In the genomic region with DNA sequence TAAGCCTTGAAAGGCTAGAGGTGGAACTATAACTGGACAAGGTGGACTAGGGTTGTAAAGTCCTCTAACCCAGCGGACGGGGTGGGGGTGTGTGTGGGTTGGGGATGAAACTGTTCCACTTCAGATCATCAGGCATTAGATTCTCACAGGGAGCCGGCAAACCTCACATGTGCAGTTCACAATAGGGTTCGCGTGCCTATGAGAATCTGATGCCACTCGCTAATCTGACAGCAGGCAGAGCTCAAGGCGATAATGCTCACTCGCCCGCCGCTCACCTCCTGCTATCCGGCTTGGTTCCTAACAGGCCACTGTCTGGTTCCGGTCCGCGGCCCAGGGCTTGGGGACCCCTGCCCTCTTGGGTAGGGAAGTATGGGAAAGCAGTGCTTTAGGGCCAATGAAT, we compare ENCODE assay signal across 1 cellular context.
TF ChIP-seq lines count a peak whose summit lies in the region.

No MANE protein-coding gene starts in this region.

TF ChIP-seq in K562, 482 proteins besides CTCF, POLR2A, EP300 and RAD21 (continues in another document):
- TF ChIP-seq BCLAF1 (IDR thresholded peaks at IDR 0.05; ENCODE audit: borderline replicate concordance in 1 of 2, control insufficient read depth in 1 of 2, low read depth in 2 of 2, low read length in 1 of 2) (no peak), LEF1 (IDR thresholded peaks at IDR 0.05) (no peak), MEF2A (IDR thresholded peaks at IDR 0.05; ENCODE audit: control insufficient read depth, low read depth, low read length) (no peak), SETDB1 (IDR thresholded peaks at IDR 0.05; ENCODE audit: low read length) (no peak), ZNF165 (CRISPR knock-in tag; IDR thresholded peaks at IDR 0.05; ENCODE audit: borderline replicate concordance) (no peak), POLR2G (IDR thresholded peaks at IDR 0.05; ENCODE audit: low read depth, low read length) (peak; percentile 44), ILF3 (IDR thresholded peaks at IDR 0.05; ENCODE audit: borderline replicate concordance) (no peak), TBP (optimal IDR thresholded peaks at IDR 0.05; ENCODE audit: low read depth, low read length) (no peak), HCFC1 (IDR thresholded peaks at IDR 0.05; ENCODE audit: low read depth, low read length) (no peak), SAP30 (IDR thresholded peaks at IDR 0.05; ENCODE audit: borderline replicate concordance, insufficient read depth, low read depth, low read length, poor library complexity, severe bottlenecking) (no peak), CC2D1A (IDR thresholded peaks at IDR 0.05) (no peak), E2F8 (IDR thresholded peaks at IDR 0.05; ENCODE audit: low read depth, partially characterized antibody) (no peak), HNRNPH1 (optimal IDR thresholded peaks at IDR 0.05; ENCODE audit: low read depth, low read length) (no peak), MYNN (IDR thresholded peaks at IDR 0.05) (0 out of 2 replicates have a peak, but pooled peaks have one; percentile 33), MYNN (CRISPR knock-in tag; IDR thresholded peaks at IDR 0.05) (no peak), ZNF263 (CRISPR knock-in tag; IDR thresholded peaks at IDR 0.05; ENCODE audit: borderline replicate concordance) (no peak), BDP1 (IDR thresholded peaks at IDR 0.05; ENCODE audit: insufficient read depth, insufficient read length) (no peak), SIN3A (IDR thresholded peaks at IDR 0.05; ENCODE audit: borderline replicate concordance in 2 of 2, control insufficient read depth in 1 of 2, low read depth in 2 of 2, low read length in 2 of 2) (peak; percentile 7 to 42; a peak in 1 of 4 replicates), KDM4B (IDR thresholded peaks at IDR 0.05; ENCODE audit: borderline replicate concordance in 2 of 2, low read depth in 1 of 2) (no peak), CREBBP (IDR thresholded peaks at IDR 0.05; ENCODE audit: low read depth, low read length) (no peak), CEBPZ (IDR thresholded peaks at IDR 0.05; ENCODE audit: borderline replicate concordance, low read depth, low read length) (no peak), E2F4 (CRISPR knock-in tag; IDR thresholded peaks at IDR 0.05; ENCODE audit: low read depth) (no peak), E2F3 (CRISPR knock-in tag; IDR thresholded peaks at IDR 0.05) (no peak), TAL1 (IDR thresholded peaks at IDR 0.05) (no peak), GTF2E2 (tag; IDR thresholded peaks at IDR 0.05) (no peak), ZNF316 (IDR thresholded peaks at IDR 0.05) (no peak), SRSF7 (optimal IDR thresholded peaks at IDR 0.05; ENCODE audit: low read depth, low read length) (no peak), ZFX (CRISPR knock-in tag; IDR thresholded peaks at IDR 0.05) (no peak), MECOM (CRISPR knock-in tag; IDR thresholded peaks at IDR 0.05) (no peak)
- TF ChIP-seq, protein P1, sequence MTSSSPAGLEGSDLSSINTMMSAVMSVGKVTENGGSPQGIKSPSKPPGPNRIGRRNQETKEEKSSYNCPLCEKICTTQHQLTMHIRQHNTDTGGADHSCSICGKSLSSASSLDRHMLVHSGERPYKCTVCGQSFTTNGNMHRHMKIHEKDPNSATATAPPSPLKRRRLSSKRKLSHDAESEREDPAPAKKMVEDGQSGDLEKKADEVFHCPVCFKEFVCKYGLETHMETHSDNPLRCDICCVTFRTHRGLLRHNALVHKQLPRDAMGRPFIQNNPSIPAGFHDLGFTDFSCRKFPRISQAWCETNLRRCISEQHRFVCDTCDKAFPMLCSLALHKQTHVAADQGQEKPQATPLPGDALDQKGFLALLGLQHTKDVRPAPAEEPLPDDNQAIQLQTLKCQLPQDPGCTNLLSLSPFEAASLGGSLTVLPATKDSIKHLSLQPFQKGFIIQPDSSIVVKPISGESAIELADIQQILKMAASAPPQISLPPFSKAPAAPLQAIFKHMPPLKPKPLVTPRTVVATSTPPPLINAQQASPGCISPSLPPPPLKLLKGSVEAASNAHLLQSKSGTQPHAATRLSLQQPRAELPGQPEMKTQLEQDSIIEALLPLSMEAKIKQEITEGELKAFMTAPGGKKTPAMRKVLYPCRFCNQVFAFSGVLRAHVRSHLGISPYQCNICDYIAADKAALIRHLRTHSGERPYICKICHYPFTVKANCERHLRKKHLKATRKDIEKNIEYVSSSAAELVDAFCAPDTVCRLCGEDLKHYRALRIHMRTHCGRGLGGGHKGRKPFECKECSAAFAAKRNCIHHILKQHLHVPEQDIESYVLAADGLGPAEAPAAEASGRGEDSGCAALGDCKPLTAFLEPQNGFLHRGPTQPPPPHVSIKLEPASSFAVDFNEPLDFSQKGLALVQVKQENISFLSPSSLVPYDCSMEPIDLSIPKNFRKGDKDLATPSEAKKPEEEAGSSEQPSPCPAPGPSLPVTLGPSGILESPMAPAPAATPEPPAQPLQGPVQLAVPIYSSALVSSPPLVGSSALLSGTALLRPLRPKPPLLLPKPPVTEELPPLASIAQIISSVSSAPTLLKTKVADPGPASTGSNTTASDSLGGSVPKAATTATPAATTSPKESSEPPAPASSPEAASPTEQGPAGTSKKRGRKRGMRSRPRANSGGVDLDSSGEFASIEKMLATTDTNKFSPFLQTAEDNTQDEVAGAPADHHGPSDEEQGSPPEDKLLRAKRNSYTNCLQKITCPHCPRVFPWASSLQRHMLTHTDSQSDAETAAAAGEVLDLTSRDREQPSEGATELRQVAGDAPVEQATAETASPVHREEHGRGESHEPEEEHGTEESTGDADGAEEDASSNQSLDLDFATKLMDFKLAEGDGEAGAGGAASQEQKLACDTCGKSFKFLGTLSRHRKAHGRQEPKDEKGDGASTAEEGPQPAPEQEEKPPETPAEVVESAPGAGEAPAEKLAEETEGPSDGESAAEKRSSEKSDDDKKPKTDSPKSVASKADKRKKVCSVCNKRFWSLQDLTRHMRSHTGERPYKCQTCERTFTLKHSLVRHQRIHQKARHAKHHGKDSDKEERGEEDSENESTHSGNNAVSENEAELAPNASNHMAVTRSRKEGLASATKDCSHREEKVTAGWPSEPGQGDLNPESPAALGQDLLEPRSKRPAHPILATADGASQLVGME (CRISPR knock-in tag; IDR thresholded peaks at IDR 0.05) = no peak
- TF ChIP-seq, protein P2, sequence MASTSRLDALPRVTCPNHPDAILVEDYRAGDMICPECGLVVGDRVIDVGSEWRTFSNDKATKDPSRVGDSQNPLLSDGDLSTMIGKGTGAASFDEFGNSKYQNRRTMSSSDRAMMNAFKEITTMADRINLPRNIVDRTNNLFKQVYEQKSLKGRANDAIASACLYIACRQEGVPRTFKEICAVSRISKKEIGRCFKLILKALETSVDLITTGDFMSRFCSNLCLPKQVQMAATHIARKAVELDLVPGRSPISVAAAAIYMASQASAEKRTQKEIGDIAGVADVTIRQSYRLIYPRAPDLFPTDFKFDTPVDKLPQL (IDR thresholded peaks at IDR 0.05; ENCODE audit: extremely low read depth, insufficient read length) = no peak
- TF ChIP-seq, protein P3, sequence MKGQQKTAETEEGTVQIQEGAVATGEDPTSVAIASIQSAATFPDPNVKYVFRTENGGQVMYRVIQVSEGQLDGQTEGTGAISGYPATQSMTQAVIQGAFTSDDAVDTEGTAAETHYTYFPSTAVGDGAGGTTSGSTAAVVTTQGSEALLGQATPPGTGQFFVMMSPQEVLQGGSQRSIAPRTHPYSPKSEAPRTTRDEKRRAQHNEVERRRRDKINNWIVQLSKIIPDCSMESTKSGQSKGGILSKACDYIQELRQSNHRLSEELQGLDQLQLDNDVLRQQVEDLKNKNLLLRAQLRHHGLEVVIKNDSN (CRISPR knock-in tag; IDR thresholded peaks at IDR 0.05) = no peak
- TF ChIP-seq, protein P4, sequence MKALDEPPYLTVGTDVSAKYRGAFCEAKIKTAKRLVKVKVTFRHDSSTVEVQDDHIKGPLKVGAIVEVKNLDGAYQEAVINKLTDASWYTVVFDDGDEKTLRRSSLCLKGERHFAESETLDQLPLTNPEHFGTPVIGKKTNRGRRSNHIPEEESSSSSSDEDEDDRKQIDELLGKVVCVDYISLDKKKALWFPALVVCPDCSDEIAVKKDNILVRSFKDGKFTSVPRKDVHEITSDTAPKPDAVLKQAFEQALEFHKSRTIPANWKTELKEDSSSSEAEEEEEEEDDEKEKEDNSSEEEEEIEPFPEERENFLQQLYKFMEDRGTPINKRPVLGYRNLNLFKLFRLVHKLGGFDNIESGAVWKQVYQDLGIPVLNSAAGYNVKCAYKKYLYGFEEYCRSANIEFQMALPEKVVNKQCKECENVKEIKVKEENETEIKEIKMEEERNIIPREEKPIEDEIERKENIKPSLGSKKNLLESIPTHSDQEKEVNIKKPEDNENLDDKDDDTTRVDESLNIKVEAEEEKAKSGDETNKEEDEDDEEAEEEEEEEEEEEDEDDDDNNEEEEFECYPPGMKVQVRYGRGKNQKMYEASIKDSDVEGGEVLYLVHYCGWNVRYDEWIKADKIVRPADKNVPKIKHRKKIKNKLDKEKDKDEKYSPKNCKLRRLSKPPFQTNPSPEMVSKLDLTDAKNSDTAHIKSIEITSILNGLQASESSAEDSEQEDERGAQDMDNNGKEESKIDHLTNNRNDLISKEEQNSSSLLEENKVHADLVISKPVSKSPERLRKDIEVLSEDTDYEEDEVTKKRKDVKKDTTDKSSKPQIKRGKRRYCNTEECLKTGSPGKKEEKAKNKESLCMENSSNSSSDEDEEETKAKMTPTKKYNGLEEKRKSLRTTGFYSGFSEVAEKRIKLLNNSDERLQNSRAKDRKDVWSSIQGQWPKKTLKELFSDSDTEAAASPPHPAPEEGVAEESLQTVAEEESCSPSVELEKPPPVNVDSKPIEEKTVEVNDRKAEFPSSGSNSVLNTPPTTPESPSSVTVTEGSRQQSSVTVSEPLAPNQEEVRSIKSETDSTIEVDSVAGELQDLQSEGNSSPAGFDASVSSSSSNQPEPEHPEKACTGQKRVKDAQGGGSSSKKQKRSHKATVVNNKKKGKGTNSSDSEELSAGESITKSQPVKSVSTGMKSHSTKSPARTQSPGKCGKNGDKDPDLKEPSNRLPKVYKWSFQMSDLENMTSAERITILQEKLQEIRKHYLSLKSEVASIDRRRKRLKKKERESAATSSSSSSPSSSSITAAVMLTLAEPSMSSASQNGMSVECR (CRISPR knock-in tag; IDR thresholded peaks at IDR 0.05) = peak; percentile 25; the same call in 1 of the 2 replicates
